Comparison of ENCODE assay signal across 15 cellular contexts in the genomic region with DNA sequence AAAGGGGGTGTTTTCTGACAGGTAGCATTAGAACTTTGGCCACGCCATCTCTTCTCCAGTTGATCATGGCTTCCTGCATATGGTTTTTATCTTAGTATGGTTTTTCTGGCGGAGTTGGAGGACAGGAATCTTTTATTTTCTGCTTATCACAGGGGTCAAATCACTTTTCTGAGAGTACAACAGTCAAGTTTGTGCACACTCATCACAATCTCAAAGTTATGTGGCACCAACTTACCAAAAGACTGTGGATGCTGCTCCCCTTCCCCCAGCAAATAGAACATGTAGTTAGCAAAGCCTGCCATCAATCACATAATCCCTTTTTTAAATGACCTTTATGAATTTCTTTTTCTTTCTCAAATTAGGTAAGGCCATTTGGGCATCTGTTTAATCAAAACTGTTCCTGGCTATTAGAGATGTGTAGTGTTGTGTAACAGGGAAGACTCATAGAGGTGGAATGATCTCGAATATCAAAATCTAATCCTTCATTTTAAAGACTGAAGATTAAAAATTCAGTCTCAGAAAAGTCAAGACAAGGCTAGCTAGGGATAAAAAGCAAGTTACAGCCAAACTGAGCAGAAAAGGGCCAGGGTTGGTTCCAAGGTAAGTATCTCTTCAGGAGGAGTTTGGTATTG. TPM values are rescaled to one million over a fixed set of nuclear protein-coding genes. Genes with fewer than 3 reads are reported as not detected.
"Had no signal": no experiment of that assay in that cellular context is flagged by ENCODE, and none has a peak within 500 bp of the region (broad histone marks: within the 10 kb centered on the region; RNA-seq: fewer than 3 reads in every experiment).

No MANE protein-coding gene starts in this region.

- DNase-seq: effector memory CD4-positive, alpha-beta T cell; foreskin melanocyte; head of caudate nucleus; left colon; left ventricle myocardium superior; mesenchymal stem cell; naive B cell; nephron progenitor cell; stimulated activated CD4-positive, alpha-beta T cell treated with anti-CD3 and anti-CD28 coated beads, Interleukin-2, amount 100 ng/mL, for 48 hours; stimulated activated naive CD4-positive, alpha-beta T cell treated with Interleukin-2 at 50 U/mL for 16 hours; trophoblast cell had no signal

- H3K27ac ChIP-seq: hepatocyte, right atrium auricular region had no signal

- H3K9me3 ChIP-seq: right atrium auricular region had no signal

- H2AFZ ChIP-seq: hepatocyte had no signal

- H3K4me2 ChIP-seq: hepatocyte, smooth muscle cell had no signal

- H3K79me2 ChIP-seq: hepatocyte had no signal

- H3K4me3 ChIP-seq: hepatocyte, lung, right atrium auricular region, smooth muscle cell had no signal

- H3K36me3 ChIP-seq: right atrium auricular region had no signal

- H3K27me3 ChIP-seq: right atrium auricular region had no signal

RNA-seq across cellular contexts. Expression of gene CH25H, which starts 3.8 kb away (rescaled TPM):
- total RNA-seq: smooth muscle cell had no signal
- polyA plus RNA-seq: smooth muscle cell had no signal
